Comparison of ENCODE assay signal across 16 cellular contexts in genomic region chr17:37293770-37294169, GRCh38.
DNase-seq lines count a peak whose midpoint lies in the region; ATAC-seq and TF ChIP-seq lines count a peak whose summit lies in the region.
"Had no signal": no experiment of that assay in that cellular context is flagged by ENCODE, and none has a peak within 500 bp of the region (broad histone marks: within the 10 kb centered on the region; RNA-seq: fewer than 3 reads in every experiment).

No MANE protein-coding gene starts in this region.

- H3K27me3 ChIP-seq in breast epithelium: no peaks in the 10 kb centered on the region

- H3K4me1 ChIP-seq in breast epithelium: no peaks in the 10 kb centered on the region

- H3K9ac ChIP-seq in SK-N-MC (ENCODE audit: insufficient read length): peak overlapping the region; percentile 47

- intact Hi-C loops in MCF 10A (cut with micrococcal nuclease): no loop called here
- intact Hi-C loops in breast epithelium (cut with DNase I; ENCODE audit: low total_unique reads): no loop called here
- intact Hi-C loops in left colon (cut with DNase I, micrococcal nuclease): no loop called here

- H3K9me3 Mint-ChIP-seq in MCF 10A (ENCODE audit: unreplicated experiment): no peaks in the 10 kb centered on the region
- H3K9me3 Mint-ChIP-seq: CD4-positive, alpha-beta memory T cell had no signal

- ATAC-seq in left colon (peak; percentile 13), HG02852 (IDR thresholded peaks at IDR 0.05; ENCODE audit: unreplicated experiment) (no peak)
- ATAC-seq: HCT116 had no signal

- no peak for TF ChIP-seq CTCF in MCF 10A (IDR thresholded peaks at IDR 0.05; ENCODE audit: unreplicated experiment)
- TF ChIP-seq CTCF in breast epithelium (IDR thresholded peaks at IDR 0.05): no peak

- H3K4me3 Mint-ChIP-seq in MCF 10A (ENCODE audit: unreplicated experiment): no peak overlapping the region
- H3K4me3 Mint-ChIP-seq: CD4-positive, alpha-beta memory T cell had no signal

- BruUV-seq in MCF 10A (replicated peaks; lab: Mats Ljungman, UMichigan): no TSS peak

- no peak for TF ChIP-seq POLR2A in breast epithelium (IDR thresholded peaks at IDR 0.05)

- H3K36me3 Mint-ChIP-seq in MCF 10A (ENCODE audit: insufficient read depth, unreplicated experiment): peaks cover 17% of the 10 kb centered on the region

- H3K9me3 ChIP-seq in breast epithelium (no peaks in the 10 kb centered on the region), SK-N-MC (ENCODE audit: low read depth, low read length) (no peaks in the 10 kb centered on the region)

- DNase-seq in MCF 10A (ENCODE audit: unreplicated experiment): no peak
- DNase-seq in breast epithelium (ENCODE audit: low spot score in 2 of 2): no peak
- no peak for DNase-seq in SK-N-MC (ENCODE audit: low read depth, low spot score)
- no peak for DNase-seq in left colon
- DNase-seq in NCI-H1694 treated with DMSO at 0.1 percent for 48 hours (lab: John Stamatoyannopoulos, UW): no peak
- no peak for DNase-seq in activated CD4-positive, alpha-beta T cell treated with anti-CD3 and anti-CD28 coated beads, Interleukin-2, amount 50 U/mL, for 1 hour
- no peak for DNase-seq in Ammon's horn (ENCODE audit: low spot score)
- DNase-seq: AML-193; C1 segment of cervical spinal cord; CD4-positive, alpha-beta memory T cell; DMS79; EL; IMR-90 had no signal

- H3K4me1 Mint-ChIP-seq in MCF 10A (ENCODE audit: insufficient read depth, unreplicated experiment): peaks cover 4% of the 10 kb centered on the region

- CTCF ChIA-PET in MCF 10A (lab: Yijun Ruan, JAX): no interaction called here

- H3K27ac ChIP-seq in breast epithelium (no peak overlapping the region), SK-N-MC (peak overlapping the region; percentile 77)
- H3K27ac ChIP-seq: 22Rv1 had no signal

- H3K27me3 Mint-ChIP-seq in MCF 10A (ENCODE audit: insufficient read depth, unreplicated experiment): no peaks in the 10 kb centered on the region
- H3K27me3 Mint-ChIP-seq: CD4-positive, alpha-beta memory T cell had no signal

- H3K36me3 ChIP-seq in breast epithelium (no peaks in the 10 kb centered on the region), SK-N-MC (ENCODE audit: insufficient read depth, low read length) (no peaks in the 10 kb centered on the region)

- peak overlapping the region; percentile 88 for H3K27ac Mint-ChIP-seq in MCF 10A (ENCODE audit: low read depth, unreplicated experiment)
- H3K27ac Mint-ChIP-seq: CD4-positive, alpha-beta memory T cell had no signal

- POLR2A ChIA-PET in MCF 10A (lab: Yijun Ruan, JAX): interaction anchor here (0.6 kb wide), 1 partner anchor 104 kb away, joined by 3 read pairs; no protein-coding TSS in a partner anchor

- H3K4me3 ChIP-seq in breast epithelium: no peak overlapping the region
- H3K4me3 ChIP-seq in SK-N-MC: no peak overlapping the region
